7 cellular contexts compared by ENCODE assay signal in genomic region chr9:123353984-123354591, GRCh38. TPM values are rescaled to one million over a fixed set of nuclear protein-coding genes. Genes with fewer than 3 reads are reported as not detected.
DNase-seq lines count a peak whose midpoint lies in the region; ATAC-seq and TF ChIP-seq lines count a peak whose summit lies in the region.

No MANE protein-coding gene starts in this region.

- H3K9me3 Mint-ChIP-seq in activated CD8-positive, alpha-beta T cell treated with anti-CD3 and anti-CD28 coated beads, Interleukin-2, amount 10 ng/mL, durations not matched to agents 7 days and 5 days (ENCODE audit: insufficient read depth): no peaks in the 10 kb centered on the region
- no peaks in the 10 kb centered on the region for H3K9me3 Mint-ChIP-seq in endothelial cell (ENCODE audit: unreplicated experiment)

- H3K27ac ChIP-seq in substantia nigra (ENCODE audit: low read depth, low read length, poor library complexity, severe bottlenecking): peak overlapping the region; percentile 40

- peaks cover 3% of the 10 kb centered on the region for H3K27me3 Mint-ChIP-seq in activated CD8-positive, alpha-beta T cell treated with anti-CD3 and anti-CD28 coated beads, Interleukin-2, amount 10 ng/mL, durations not matched to agents 7 days and 5 days (ENCODE audit: low read depth)
- H3K27me3 Mint-ChIP-seq in endothelial cell (ENCODE audit: unreplicated experiment): peaks cover 15% of the 10 kb centered on the region

- no peak overlapping the region for H3K4me3 Mint-ChIP-seq in activated CD8-positive, alpha-beta T cell treated with anti-CD3 and anti-CD28 coated beads, Interleukin-2, amount 10 ng/mL, durations not matched to agents 7 days and 5 days
- no peak overlapping the region for H3K4me3 Mint-ChIP-seq in endothelial cell (ENCODE audit: unreplicated experiment)

- DNase-seq in GM12864 (ENCODE audit: low read depth): no peak
- peak; percentile 54 for DNase-seq in NCI-H460 (ENCODE audit: extremely low read depth, low read depth)
- peak; percentile 69 for DNase-seq in activated CD8-positive, alpha-beta T cell treated with anti-CD3 and anti-CD28 coated beads, Interleukin-2, amount 10 ng/mL, durations not matched to agents 7 days and 5 days
- DNase-seq in endothelial cell (ENCODE audit: low spot score): peak; percentile 88
- peak; percentile 61 for DNase-seq in myocyte (ENCODE audit: low read depth)
- peak in 42 of 49 donors; percentile 25 to 82 (median 59) for DNase-seq in substantia nigra (lab: John Stamatoyannopoulos, UW)

- H3K36me3 Mint-ChIP-seq in activated CD8-positive, alpha-beta T cell treated with anti-CD3 and anti-CD28 coated beads, Interleukin-2, amount 10 ng/mL, durations not matched to agents 7 days and 5 days (ENCODE audit: low read depth): no peaks in the 10 kb centered on the region
- H3K36me3 Mint-ChIP-seq in endothelial cell (ENCODE audit: low read depth, unreplicated experiment): no peaks in the 10 kb centered on the region

- CTCF ChIA-PET in activated CD8-positive, alpha-beta T cell treated with anti-CD3 and anti-CD28 coated beads, Interleukin-2, amount 10 ng/mL, durations not matched to agents 7 days and 5 days (lab: Charles Lee): interaction anchor here (0.6 to 3.4 kb wide), 28 partner anchors 10 to 687 kb away, joined by 3 to 38 read pairs (median 4); no protein-coding TSS in a partner anchor

- ATAC-seq in HG02588 (IDR thresholded peaks at IDR 0.05; ENCODE audit: unreplicated experiment): peak; percentile 61
- ATAC-seq in activated CD8-positive, alpha-beta T cell treated with anti-CD3 and anti-CD28 coated beads, Interleukin-2, amount 10 ng/mL, durations not matched to agents 7 days and 5 days: peak; percentile 74

- H3K4me3 ChIP-seq in GM12864 (ENCODE audit: low read depth, low read length): no peak overlapping the region

- no peak overlapping the region for H3K27ac Mint-ChIP-seq in activated CD8-positive, alpha-beta T cell treated with anti-CD3 and anti-CD28 coated beads, Interleukin-2, amount 10 ng/mL, durations not matched to agents 7 days and 5 days
- no peak overlapping the region for H3K27ac Mint-ChIP-seq in endothelial cell (ENCODE audit: unreplicated experiment)

- POLR2A ChIA-PET in activated CD8-positive, alpha-beta T cell treated with anti-CD3 and anti-CD28 coated beads, Interleukin-2, amount 10 ng/mL, durations not matched to agents 7 days and 5 days (lab: Charles Lee): interaction anchor here (1.0 kb wide), 1 partner anchor 14 kb away, joined by 3 read pairs; no protein-coding TSS in a partner anchor

- H3K4me1 Mint-ChIP-seq in activated CD8-positive, alpha-beta T cell treated with anti-CD3 and anti-CD28 coated beads, Interleukin-2, amount 10 ng/mL, durations not matched to agents 7 days and 5 days (ENCODE audit: low read depth): peaks cover 11% of the 10 kb centered on the region
- peaks cover 4% of the 10 kb centered on the region for H3K4me1 Mint-ChIP-seq in endothelial cell (ENCODE audit: unreplicated experiment)

- TF ChIP-seq CTCF in GM12864 (IDR thresholded peaks at IDR 0.05; ENCODE audit: low read depth, low read length, missing control alignments) (peak; percentile 83), endothelial cell (IDR thresholded peaks at IDR 0.05; ENCODE audit: unreplicated experiment) (peak; percentile 84)

RNA-seq across cellular contexts. Expression of gene CRB2, which starts 1.9 kb away (rescaled TPM):
- total RNA-seq in NCI-H460 (2014; rRNA removed; shearing (Covaris generic)): not detected in 2 replicates
- polyA plus RNA-seq in NCI-H460 (2014; cell fraction: nucleus; rRNA removed): not detected in 2 replicates
- not detected for total RNA-seq in activated CD8-positive, alpha-beta T cell treated with anti-CD3 and anti-CD28 coated beads, Interleukin-2, amount 10 ng/mL, durations not matched to agents 7 days and 5 days
- total RNA-seq in endothelial cell (ENCODE audit: unreplicated experiment): 0.18 TPM
- total RNA-seq in myocyte: not detected in 2 replicates
- polyA plus RNA-seq in myocyte (2012): 0.03 TPM
